In genomic region chr4:118279328-118279727, GRCh38 we compare ENCODE assay signal across 8 cellular contexts.
A peak's percentile ranks its signal among the peaks of the same experiment; 100 is the strongest.
DNase-seq lines count a peak whose midpoint lies in the region; ATAC-seq and TF ChIP-seq lines count a peak whose summit lies in the region.

No MANE protein-coding gene starts in this region.

- DNase-seq in heart left ventricle (no peak), left ventricle myocardium superior (no peak), medulla oblongata (ENCODE audit: extremely low spot score) (peak; percentile 10), uterus (no peak), HPDE6-E6E7 (ENCODE audit: extremely low spot score) (no peak), hypothalamus (lab: John Stamatoyannopoulos, UW) (no peak)

- H3K27ac ChIP-seq in heart left ventricle: peak overlapping the region; percentile 86 to 94 (median 90)
- peak overlapping the region; percentile 83 to 88 for H3K27ac ChIP-seq in uterus

- H3K4me1 ChIP-seq in heart left ventricle (peaks cover 3 to 29% (median 20%) of the 10 kb centered on the region in 12 donors), uterus (peaks cover 0 to 5% of the 10 kb centered on the region in 2 donors)

- intact Hi-C loops in heart left ventricle (cut with DNase I): loop anchor here in 1 of 10 donors (10.0 kb wide), 1 partner anchor 405 kb away; the partner anchor contains the start of gene METTL14
- intact Hi-C loops in left ventricle myocardium superior (cut with micrococcal nuclease): no loop called here
- intact Hi-C loops in uterus (cut with DNase I; ENCODE audit: low total_unique reads): no loop called here

- peak overlapping the region; percentile 88 to 98 (median 92) for H3K4me3 Mint-ChIP-seq in brain

- H3K9me3 Mint-ChIP-seq in brain: peaks cover 0 to 6% (median 5%) of the 10 kb centered on the region in 5 experiments

- H3K27ac Mint-ChIP-seq in brain: peak overlapping the region; percentile 93 to 99 (median 98)

- no peak for TF ChIP-seq CTCF in heart left ventricle (IDR thresholded peaks at IDR 0.05)
- no peak for TF ChIP-seq CTCF in brain (conservative IDR thresholded peaks at IDR 0.05)
- TF ChIP-seq CTCF in uterus (IDR thresholded peaks at IDR 0.05): no peak

- WGBS in heart left ventricle, 4 donors: 3 to 6% (median 4%) methylated on average over 13 of the region's 13 CpGs

- H3K27me3 Mint-ChIP-seq in brain: peaks cover 19% of the 10 kb centered on the region

- peaks cover 14% of the 10 kb centered on the region for H3K36me3 Mint-ChIP-seq in brain

- TF ChIP-seq POLR2A in heart left ventricle (IDR thresholded peaks at IDR 0.05): no peak
- TF ChIP-seq POLR2A in uterus (IDR thresholded peaks at IDR 0.05): no peak

- ATAC-seq in heart left ventricle (no peak), left ventricle myocardium superior (no peak), HG02798 (IDR thresholded peaks at IDR 0.05; ENCODE audit: poor library complexity, unreplicated experiment) (no peak)

- H3K4me1 Mint-ChIP-seq in brain: peaks cover 52% of the 10 kb centered on the region

- H3K27me3 ChIP-seq in heart left ventricle (no peaks in the 10 kb centered on the region), uterus (no peaks in the 10 kb centered on the region)

- H3K9me3 ChIP-seq in heart left ventricle (no peaks in the 10 kb centered on the region), uterus (no peaks in the 10 kb centered on the region)

- peaks cover 0 to 19% (median 8%) of the 10 kb centered on the region in 9 donors for H3K36me3 ChIP-seq in heart left ventricle
- H3K36me3 ChIP-seq in uterus: no peaks in the 10 kb centered on the region

- peak overlapping the region; percentile 50 to 82 (median 76) for H3K4me3 ChIP-seq in heart left ventricle
- H3K4me3 ChIP-seq in uterus: peak overlapping the region; percentile 77 to 86
